8 cellular contexts compared by ENCODE assay signal in genomic region chr4:119454151-119454490, GRCh38.
DNase-seq lines count a peak whose midpoint lies in the region; ATAC-seq and TF ChIP-seq lines count a peak whose summit lies in the region.
"Not testable (repeated sequence)": the region's sequence is repeated elsewhere in the genome, so short reads cannot be mapped to it uniquely, and the experiment has no call there.

No MANE protein-coding gene starts in this region.

- RAD21 ChIA-PET in HCT116 (lab: Charles Lee; ENCODE audit: low non-redundant PET in 1 of 2, low total read pairs in 2 of 2, uncharacterized antibody in 2 of 2, unreplicated experiment in 2 of 2): not testable (repeated sequence)

- DNase-seq in HCT116 (ENCODE audit: low read depth, low spot score); activated CD4-positive, alpha-beta memory T cell treated with anti-CD3 and anti-CD28 coated beads for 36 hours: not testable (repeated sequence)
- DNase-seq in iPS-NIHi11 (ENCODE audit: low spot score): peak; percentile 20

- H2AFZ ChIP-seq in HCT116 (ENCODE audit: low read depth, low read length, poor library complexity, severe bottlenecking): not testable (repeated sequence)
- H2AFZ ChIP-seq in parathyroid adenoma: peak overlapping the region; percentile 91

- H3K27me3 ChIP-seq in HCT116 (ENCODE audit: insufficient read depth, low read length); HUES6 (ENCODE audit: control insufficient read depth, insufficient read depth, low read length); duodenal mucosa (ENCODE audit: control insufficient read depth in 1 of 2, insufficient read depth in 2 of 2, low read length in 2 of 2); parathyroid adenoma (ENCODE audit: control insufficient read depth, insufficient read depth, low read length): not testable (repeated sequence)

- ATAC-seq in GM18508 (IDR thresholded peaks at IDR 0.05; ENCODE audit: insufficient read depth, unreplicated experiment) (peak; percentile 6), HCT116 (peak; percentile 41)

- CTCF ChIA-PET in HCT116 (lab: Charles Lee): not testable (repeated sequence)
- CTCF ChIA-PET in activated CD4-positive, alpha-beta memory T cell treated with anti-CD3 and anti-CD28 coated beads for 36 hours (lab: Charles Lee): interaction anchor here (1.0 to 1.7 kb wide), 2 partner anchors 154 to 412 kb away, joined by 3 to 4 read pairs; no protein-coding TSS in a partner anchor

- H3K4me1 Mint-ChIP-seq in activated CD4-positive, alpha-beta memory T cell treated with anti-CD3 and anti-CD28 coated beads for 36 hours (ENCODE audit: low read depth): not testable (repeated sequence)

- H3K4me1 ChIP-seq in HCT116 (ENCODE audit: control insufficient read depth in 1 of 2, insufficient read depth in 2 of 2, low read length in 2 of 2); HUES6 (ENCODE audit: control insufficient read depth, insufficient read depth, low read length); duodenal mucosa (ENCODE audit: control insufficient read depth in 1 of 2, insufficient read depth in 2 of 2, low read length in 2 of 2); parathyroid adenoma: not testable (repeated sequence)

- not testable (repeated sequence) for H4K20me1 ChIP-seq in HCT116 (ENCODE audit: insufficient read depth)

- not testable (repeated sequence) for H3K9me3 Mint-ChIP-seq in activated CD4-positive, alpha-beta memory T cell treated with anti-CD3 and anti-CD28 coated beads for 36 hours

- H3K4me3 ChIP-seq in HCT116 (replicated peaks in 1 of 2; ENCODE audit: low read depth in 1 of 2, low read length in 2 of 2): peak overlapping the region; percentile 55 to 60
- peak overlapping the region; percentile 89 for H3K4me3 ChIP-seq in HUES6 (ENCODE audit: low read depth, low read length)
- peak overlapping the region; percentile 70 to 79 for H3K4me3 ChIP-seq in duodenal mucosa (ENCODE audit: low read depth in 1 of 2, low read length in 2 of 2)
- peak overlapping the region; percentile 78 for H3K4me3 ChIP-seq in parathyroid adenoma (ENCODE audit: low read depth, low read length)

- H3K9me2 ChIP-seq in HCT116 (ENCODE audit: insufficient read depth): not testable (repeated sequence)

- not testable (repeated sequence) for TF ChIP-seq RAD21 in HCT116 (IDR thresholded peaks at IDR 0.05; ENCODE audit: low read depth)

- H3K9ac ChIP-seq in HCT116 (ENCODE audit: low read length) (peak overlapping the region; percentile 60), HUES6 (ENCODE audit: low read length) (peak overlapping the region; percentile 86), duodenal mucosa (ENCODE audit: low read depth in 1 of 2, low read length in 2 of 2) (peak overlapping the region; percentile 69 to 70), parathyroid adenoma (peak overlapping the region; percentile 67)

- intact Hi-C loops in HCT116 (cut with micrococcal nuclease): not testable (repeated sequence)
- intact Hi-C loops in activated CD4-positive, alpha-beta memory T cell treated with anti-CD3 and anti-CD28 coated beads for 36 hours (cut with micrococcal nuclease): loop anchor here (1.0 to 2.0 kb wide), 4 partner anchors 154 to 612 kb away; partner anchors contain the start of genes MAD2L1, PDE5A and USP53

- TSS peak; percentile 66 for BruUV-seq in HCT116 (replicated peaks; lab: Mats Ljungman, UMichigan)

- not testable (repeated sequence) for H3K36me3 Mint-ChIP-seq in activated CD4-positive, alpha-beta memory T cell treated with anti-CD3 and anti-CD28 coated beads for 36 hours

- POLR2A ChIA-PET in HCT116 (lab: Charles Lee): interaction anchor here (0.6 kb wide), 1 partner anchor 232 kb away, joined by 4 read pairs; no protein-coding TSS in a partner anchor
- POLR2A ChIA-PET in activated CD4-positive, alpha-beta memory T cell treated with anti-CD3 and anti-CD28 coated beads for 36 hours (lab: Charles Lee): interaction anchor here (0.9 to 2.0 kb wide), 2 partner anchors 154 to 241 kb away, joined by 3 to 10 read pairs; a partner anchor contains a TSS

- H3K4me2 ChIP-seq in HCT116 (ENCODE audit: low read length): peak overlapping the region; percentile 44
- H3K4me2 ChIP-seq in parathyroid adenoma (ENCODE audit: low read length): peak overlapping the region; percentile 75

- H3K79me2 ChIP-seq in HCT116 (ENCODE audit: insufficient read depth, low read length); parathyroid adenoma: not testable (repeated sequence)

- TF ChIP-seq CTCF in 22Rv1 (IDR thresholded peaks at IDR 0.05); HCT116 (IDR thresholded peaks at IDR 0.05 in 2 of 3, conservative IDR thresholded peaks at IDR 0.05 in 1 of 3; ENCODE audit: borderline replicate concordance in 1 of 3, insufficient read depth in 1 of 3, low read depth in 2 of 3, low read length in 2 of 3); parathyroid adenoma (IDR thresholded peaks at IDR 0.05): not testable (repeated sequence)

- H3K4me3 Mint-ChIP-seq in activated CD4-positive, alpha-beta memory T cell treated with anti-CD3 and anti-CD28 coated beads for 36 hours: peak overlapping the region; percentile 89

- not testable (repeated sequence) for H3K9me3 ChIP-seq in HCT116 (ENCODE audit: control insufficient read depth in 1 of 2, insufficient read depth in 1 of 2, low read depth in 1 of 2, low read length in 2 of 2); HUES6 (ENCODE audit: control insufficient read depth, insufficient read depth, low read depth, low read length); duodenal mucosa (ENCODE audit: control insufficient read depth in 1 of 2, low read length in 2 of 2); parathyroid adenoma (ENCODE audit: control insufficient read depth, low read length)

- H3K36me3 ChIP-seq in HCT116 (ENCODE audit: control insufficient read depth in 1 of 2, insufficient read depth in 2 of 2, low read length in 2 of 2); HUES6 (ENCODE audit: control insufficient read depth, insufficient read depth, low read length); duodenal mucosa (ENCODE audit: control insufficient read depth in 1 of 2, insufficient read depth in 2 of 2, low read length in 2 of 2); parathyroid adenoma (ENCODE audit: control insufficient read depth, insufficient read depth, low read length): not testable (repeated sequence)

- H3K27ac ChIP-seq in 22Rv1 (peak overlapping the region; percentile 91), HCT116 (ENCODE audit: low read depth, low read length) (peak overlapping the region; percentile 53), HUES6 (ENCODE audit: low read depth, low read length) (peak overlapping the region; percentile 72; the same call in 1 of the 2 replicates), duodenal mucosa (ENCODE audit: low read depth, low read length) (peak overlapping the region; percentile 88), parathyroid adenoma (peak overlapping the region; percentile 95)

- H3K27me3 Mint-ChIP-seq in activated CD4-positive, alpha-beta memory T cell treated with anti-CD3 and anti-CD28 coated beads for 36 hours: not testable (repeated sequence)

- not testable (repeated sequence) for TF ChIP-seq POLR2A in HCT116 (IDR thresholded peaks at IDR 0.05; ENCODE audit: borderline replicate concordance, extremely low read depth, insufficient read depth, insufficient read length)

- peak overlapping the region; percentile 96 for H3K27ac Mint-ChIP-seq in activated CD4-positive, alpha-beta memory T cell treated with anti-CD3 and anti-CD28 coated beads for 36 hours
